In genomic region chr3:14633819-14634424, GRCh38 we compare ENCODE assay signal across 9 cellular contexts. TPM values are rescaled to one million over a fixed set of nuclear protein-coding genes. Genes with fewer than 3 reads are reported as not detected.
A peak's percentile ranks its signal among the peaks of the same experiment; 100 is the strongest.
DNase-seq lines count a peak whose midpoint lies in the region; ATAC-seq and TF ChIP-seq lines count a peak whose summit lies in the region.
"Had no signal": no experiment of that assay in that cellular context is flagged by ENCODE, and none has a peak within 500 bp of the region (broad histone marks: within the 10 kb centered on the region; RNA-seq: fewer than 3 reads in every experiment).

No MANE protein-coding gene starts in this region.

- H3K36me3 ChIP-seq in Peyer's patch (no peaks in the 10 kb centered on the region), gastroesophageal sphincter (no peaks in the 10 kb centered on the region)
- H3K36me3 ChIP-seq: ovary had no signal

- intact Hi-C loops in activated T-helper 1 cell treated with anti-CD3 and anti-CD28 coated beads, Interleukin-12 subunit alpha, Interleukin-12 subunit beta, Interleukin-2, Interleukin-4 antibody, amounts not matched to agents 30 ng/mL and 10 ng/mL and 1 ng/mL, durations not matched to agents 14 hours and 24 hours and 36 hours (cut with micrococcal nuclease) = loop anchor here (1.0 kb wide), 1 partner anchor 287 kb away; no protein-coding TSS in a partner anchor

- H3K27me3 ChIP-seq in Peyer's patch (no peaks in the 10 kb centered on the region), gastroesophageal sphincter (peaks cover 67% of the 10 kb centered on the region)
- H3K27me3 ChIP-seq: ovary had no signal

- TF ChIP-seq EP300 in gastroesophageal sphincter (IDR thresholded peaks at IDR 0.05) = no peak

- H3K4me3 ChIP-seq in Peyer's patch (no peak overlapping the region), gastroesophageal sphincter (no peak overlapping the region), retinal pigment epithelial cell (ENCODE audit: low read length) (no peak overlapping the region)
- H3K4me3 ChIP-seq: ovary had no signal

- H3K27me3 Mint-ChIP-seq in activated T-helper 1 cell treated with anti-CD3 and anti-CD28 coated beads, Interleukin-12 subunit alpha, Interleukin-12 subunit beta, Interleukin-2, Interleukin-4 antibody, amounts not matched to agents 30 ng/mL and 10 ng/mL and 1 ng/mL, durations not matched to agents 14 hours and 24 hours and 36 hours (ENCODE audit: insufficient read depth) = peaks cover 18% of the 10 kb centered on the region

- H3K4me1 Mint-ChIP-seq in activated T-helper 1 cell treated with anti-CD3 and anti-CD28 coated beads, Interleukin-12 subunit alpha, Interleukin-12 subunit beta, Interleukin-2, Interleukin-4 antibody, amounts not matched to agents 30 ng/mL and 10 ng/mL and 1 ng/mL, durations not matched to agents 14 hours and 24 hours and 36 hours (ENCODE audit: low read depth) = no peaks in the 10 kb centered on the region

- peak in 5 of 6 experiments; percentile 49 to 70 (median 62) for TF ChIP-seq CTCF in Peyer's patch (IDR thresholded peaks at IDR 0.05)
- TF ChIP-seq CTCF in gastroesophageal sphincter (IDR thresholded peaks at IDR 0.05) = peak; percentile 29 to 60 (median 33)
- TF ChIP-seq CTCF in retinal pigment epithelial cell (conservative IDR thresholded peaks at IDR 0.05; ENCODE audit: low read depth, low read length) = peak; percentile 91

- peak; percentile 54 for DNase-seq in Ammon's horn (ENCODE audit: low spot score)
- peak; percentile 38 to 77 (median 63) for DNase-seq in Peyer's patch
- DNase-seq in activated T-helper 1 cell treated with anti-CD3 and anti-CD28 coated beads, Interleukin-12 subunit alpha, Interleukin-12 subunit beta, Interleukin-2, Interleukin-4 antibody, amounts not matched to agents 30 ng/mL and 10 ng/mL and 1 ng/mL, durations not matched to agents 14 hours and 24 hours and 36 hours (ENCODE audit: low spot score) = peak; percentile 20
- DNase-seq in retinal pigment epithelial cell (ENCODE audit: low read depth) = no peak
- no peak for DNase-seq in HK-2 (ENCODE audit: unreplicated experiment)
- DNase-seq in NCI-H187 (lab: John Stamatoyannopoulos, UW) = no peak

- no peaks in the 10 kb centered on the region for H3K9me3 Mint-ChIP-seq in activated T-helper 1 cell treated with anti-CD3 and anti-CD28 coated beads, Interleukin-12 subunit alpha, Interleukin-12 subunit beta, Interleukin-2, Interleukin-4 antibody, amounts not matched to agents 30 ng/mL and 10 ng/mL and 1 ng/mL, durations not matched to agents 14 hours and 24 hours and 36 hours

- H3K36me3 Mint-ChIP-seq in activated T-helper 1 cell treated with anti-CD3 and anti-CD28 coated beads, Interleukin-12 subunit alpha, Interleukin-12 subunit beta, Interleukin-2, Interleukin-4 antibody, amounts not matched to agents 30 ng/mL and 10 ng/mL and 1 ng/mL, durations not matched to agents 14 hours and 24 hours and 36 hours (ENCODE audit: low read depth) = no peaks in the 10 kb centered on the region

- H3K27ac ChIP-seq in Peyer's patch (no peak overlapping the region), gastroesophageal sphincter (no peak overlapping the region)
- H3K27ac ChIP-seq: ovary had no signal

- TF ChIP-seq POLR2A in Peyer's patch (IDR thresholded peaks at IDR 0.05) = no peak
- no peak for TF ChIP-seq POLR2A in gastroesophageal sphincter (IDR thresholded peaks at IDR 0.05)

- ATAC-seq in GM21390 (IDR thresholded peaks at IDR 0.05; ENCODE audit: unreplicated experiment) (peak; percentile 55), gastroesophageal sphincter (no peak)

- H3K4me1 ChIP-seq in Peyer's patch = peaks cover 0 to 7% (median 0%) of the 10 kb centered on the region in 4 donors
- H3K4me1 ChIP-seq in gastroesophageal sphincter = no peaks in the 10 kb centered on the region

- H3K4me3 Mint-ChIP-seq in activated T-helper 1 cell treated with anti-CD3 and anti-CD28 coated beads, Interleukin-12 subunit alpha, Interleukin-12 subunit beta, Interleukin-2, Interleukin-4 antibody, amounts not matched to agents 30 ng/mL and 10 ng/mL and 1 ng/mL, durations not matched to agents 14 hours and 24 hours and 36 hours = no peak overlapping the region

- no peaks in the 10 kb centered on the region for H3K9me3 ChIP-seq in Peyer's patch
- no peaks in the 10 kb centered on the region for H3K9me3 ChIP-seq in gastroesophageal sphincter
- H3K9me3 ChIP-seq: ovary had no signal

- no peak overlapping the region for H3K27ac Mint-ChIP-seq in activated T-helper 1 cell treated with anti-CD3 and anti-CD28 coated beads, Interleukin-12 subunit alpha, Interleukin-12 subunit beta, Interleukin-2, Interleukin-4 antibody, amounts not matched to agents 30 ng/mL and 10 ng/mL and 1 ng/mL, durations not matched to agents 14 hours and 24 hours and 36 hours

- 25 to 32% methylated on average over 6 to 8 of the region's 8 CpGs for WGBS in gastroesophageal sphincter (ENCODE audit: low coverage in 1 of 2), 2 donors

RNA-seq across cellular contexts. Expression of gene CCDC174, which starts 17.6 kb away (rescaled TPM):
- total RNA-seq in Peyer's patch = 10 to 100 TPM; 20.1 to 55.3 (median 42.0) TPM
- 16.6 and 21.7 TPM in 2 replicates for total RNA-seq in activated T-helper 1 cell treated with anti-CD3 and anti-CD28 coated beads, Interleukin-12 subunit alpha, Interleukin-12 subunit beta, Interleukin-2, Interleukin-4 antibody, amounts not matched to agents 30 ng/mL and 10 ng/mL and 1 ng/mL, durations not matched to agents 14 hours and 24 hours and 36 hours
- total RNA-seq in gastroesophageal sphincter = 10 to 100 TPM; 15.8 to 24.0 (median 20.2) TPM

RNA-seq across cellular contexts. Expression of gene C3orf20, which starts 41.0 kb away (rescaled TPM):
- not detected for total RNA-seq in Peyer's patch
- total RNA-seq in activated T-helper 1 cell treated with anti-CD3 and anti-CD28 coated beads, Interleukin-12 subunit alpha, Interleukin-12 subunit beta, Interleukin-2, Interleukin-4 antibody, amounts not matched to agents 30 ng/mL and 10 ng/mL and 1 ng/mL, durations not matched to agents 14 hours and 24 hours and 36 hours = 0.26 and 0.32 TPM in 2 replicates
- under 1 TPM in 1 of 4 donors, not detected in 3; 0.13 TPM for total RNA-seq in gastroesophageal sphincter

Comparison
In these comparisons a context has a peak if more than half of its experiments do, and no peak if none do; other contexts are left out.
1. DNase-seq: peak in Ammon's horn (single experiment), Peyer's patch (3 of 3) and activated T-helper 1 cell treated with anti-CD3 and anti-CD28 coated beads, Interleukin-12 subunit alpha, Interleukin-12 subunit beta, Interleukin-2, Interleukin-4 antibody, amounts not matched to agents 30 ng/mL and 10 ng/mL and 1 ng/mL, durations not matched to agents 14 hours and 24 hours and 36 hours (single experiment); none in retinal pigment epithelial cell (single experiment), HK-2 (single experiment) and NCI-H187 (0 of 2).
2. CTCF ChIP-seq: peak in every context shown above with its lines; median percentile 91 in retinal pigment epithelial cell; 62 in Peyer's patch; 33 in gastroesophageal sphincter.